Comparison of ENCODE assay signal across 14 cellular contexts in genomic region chr10:10591682-10592412, GRCh38.
DNase-seq lines count a peak whose midpoint lies in the region; ATAC-seq, FAIRE-seq and TF ChIP-seq lines count a peak whose summit lies in the region.
"Had no signal": no experiment of that assay in that cellular context is flagged by ENCODE, and none has a peak within 500 bp of the region (broad histone marks: within the 10 kb centered on the region; RNA-seq: fewer than 3 reads in every experiment).

No MANE protein-coding gene starts in this region.

- WGBS in K562 (ENCODE audit: insufficient coverage, low coverage, missing lambda C conversion rate): 0% methylated on average over 10 of the region's 10 CpGs

- no peaks in the 10 kb centered on the region for H3K4me1 ChIP-seq in K562 (replicated peaks in 1 of 2; ENCODE audit: control insufficient read depth in 2 of 2, insufficient read depth in 2 of 2, low read length in 2 of 2)
- peaks cover 12% of the 10 kb centered on the region for H3K4me1 ChIP-seq in left ventricle myocardium inferior
- no peaks in the 10 kb centered on the region for H3K4me1 ChIP-seq in Caco-2

- CTCF ChIA-PET in HEK293T (lab: Yijun Ruan, JAX): no interaction called here
- CTCF ChIA-PET in K562 (lab: Yijun Ruan, JAX; ENCODE audit: low intra/inter-chr PET ratio): no interaction called here
- CTCF ChIA-PET in Caco-2 (lab: Charles Lee): no interaction called here

- H3K36me3 Mint-ChIP-seq in Caco-2 (ENCODE audit: insufficient read depth, unreplicated experiment): no peaks in the 10 kb centered on the region
- H3K36me3 Mint-ChIP-seq: natural killer cell treated with Interleukin-12 subunit alpha and Interleukin-12 subunit beta and Interleukin-15 and Interleukin-18, amount 100 ng/mL, for 72 hours had no signal

- no peaks in the 10 kb centered on the region; the same call in 1 of the 2 replicates for H3K9me3 ChIP-seq in K562 (replicated peaks; ENCODE audit: control insufficient read depth, insufficient read depth, low read depth, low read length)
- no peaks in the 10 kb centered on the region for H3K9me3 ChIP-seq in left ventricle myocardium inferior (replicated peaks)
- no peaks in the 10 kb centered on the region for H3K9me3 ChIP-seq in Caco-2

- H3K9me3 Mint-ChIP-seq in Caco-2 (ENCODE audit: unreplicated experiment): no peaks in the 10 kb centered on the region
- H3K9me3 Mint-ChIP-seq: activated CD4-positive, alpha-beta T cell treated with anti-CD3 and anti-CD28 coated beads, Interleukin-2, amount 10 ng/mL, durations not matched to agents 7 days and 5 days; CD4-positive, alpha-beta T cell; natural killer cell treated with Interleukin-12 subunit alpha and Interleukin-12 subunit beta and Interleukin-15 and Interleukin-18, amount 100 ng/mL, for 72 hours had no signal

- H3K27ac ChIP-seq in K562 (ENCODE audit: extremely low read depth, low read depth, low read length): no peak overlapping the region
- H3K27ac ChIP-seq in left ventricle myocardium inferior (replicated peaks): peak overlapping the region; percentile 60

- POLR2A ChIA-PET in HEK293T (lab: Yijun Ruan, JAX): no interaction called here
- POLR2A ChIA-PET in K562 (lab: Yijun Ruan, JAX): no interaction called here
- POLR2A ChIA-PET in Caco-2 (lab: Charles Lee): no interaction called here

- FAIRE-seq in K562 (lab: Jason Lieb, UNC): no peak

- H3K4me3 Mint-ChIP-seq in Caco-2 (ENCODE audit: unreplicated experiment): no peak overlapping the region
- H3K4me3 Mint-ChIP-seq: activated CD4-positive, alpha-beta T cell treated with anti-CD3 and anti-CD28 coated beads, Interleukin-2, amount 10 ng/mL, durations not matched to agents 7 days and 5 days; CD4-positive, alpha-beta T cell; natural killer cell treated with Interleukin-12 subunit alpha and Interleukin-12 subunit beta and Interleukin-15 and Interleukin-18, amount 100 ng/mL, for 72 hours had no signal

- H3K4me1 Mint-ChIP-seq in Caco-2 (ENCODE audit: low read depth, unreplicated experiment): no peaks in the 10 kb centered on the region
- H3K4me1 Mint-ChIP-seq: activated CD4-positive, alpha-beta T cell treated with anti-CD3 and anti-CD28 coated beads, Interleukin-2, amount 10 ng/mL, durations not matched to agents 7 days and 5 days had no signal

- TF ChIP-seq POLR2A in K562 (conservative IDR thresholded peaks at IDR 0.05): no peak

- DNase-seq in HEK293T (ENCODE audit: extremely low spot score): peak; percentile 28
- no peak for DNase-seq in K562 (ENCODE audit: extremely low read depth in 1 of 4, low spot score in 3 of 4)
- DNase-seq in left ventricle myocardium inferior: no peak
- DNase-seq in retina: peak; percentile 7
- no peak for DNase-seq in Caco-2
- no peak for DNase-seq in NCI-H1092 (lab: John Stamatoyannopoulos, UW)
- DNase-seq: activated CD4-positive, alpha-beta T cell treated with anti-CD3 and anti-CD28 coated beads, Interleukin-2, amount 10 ng/mL, durations not matched to agents 7 days and 5 days; activated CD8-positive, alpha-beta memory T cell treated with anti-CD3 and anti-CD28 coated beads, Interleukin-2, amount 50 U/mL, for 48 hours; activated effector memory CD4-positive, alpha-beta T cell treated with anti-CD3 and anti-CD28 coated beads, Interleukin-2, amount 50 U/mL, for 16 hours; amygdala; CD4-positive, alpha-beta T cell had no signal

- no peak for ATAC-seq in K562
- no peak for ATAC-seq in HG03378 (IDR thresholded peaks at IDR 0.05; ENCODE audit: unreplicated experiment)
- ATAC-seq in GM21526 (IDR thresholded peaks at IDR 0.05; ENCODE audit: low FRiP score, unreplicated experiment): no peak
- ATAC-seq: natural killer cell treated with Interleukin-12 subunit alpha and Interleukin-12 subunit beta and Interleukin-15 and Interleukin-18, amount 100 ng/mL, for 72 hours had no signal

- no peak overlapping the region for H3K4me2 ChIP-seq in K562 (ENCODE audit: insufficient read depth, low read length)

- H3K27me3 ChIP-seq in K562 (ENCODE audit: control insufficient read depth in 2 of 2, insufficient read depth in 2 of 2, low read length in 2 of 2): no peaks in the 10 kb centered on the region
- no peaks in the 10 kb centered on the region for H3K27me3 ChIP-seq in left ventricle myocardium inferior (ENCODE audit: low read depth)
- H3K27me3 ChIP-seq in Caco-2 (replicated peaks; ENCODE audit: control insufficient read depth, insufficient read depth, low read length): no peaks in the 10 kb centered on the region

- no peak for TF ChIP-seq RAD21 in K562 (CRISPR knock-in tag; conservative IDR thresholded peaks at IDR 0.05 in 1 of 2, IDR thresholded peaks at IDR 0.05 in 1 of 2)

- H3K27me3 Mint-ChIP-seq in Caco-2 (ENCODE audit: insufficient read depth, unreplicated experiment): peaks cover 10% of the 10 kb centered on the region

- H3K27ac Mint-ChIP-seq in Caco-2 (ENCODE audit: unreplicated experiment): no peak overlapping the region
- H3K27ac Mint-ChIP-seq: activated CD4-positive, alpha-beta T cell treated with anti-CD3 and anti-CD28 coated beads, Interleukin-2, amount 10 ng/mL, durations not matched to agents 7 days and 5 days; CD4-positive, alpha-beta T cell; natural killer cell treated with Interleukin-12 subunit alpha and Interleukin-12 subunit beta and Interleukin-15 and Interleukin-18, amount 100 ng/mL, for 72 hours had no signal

- no peak overlapping the region for H3K9ac ChIP-seq in K562 (ENCODE audit: insufficient read depth in 1 of 2, low read depth in 2 of 2, low read length in 2 of 2)

- TF ChIP-seq CTCF in K562 (IDR thresholded peaks at IDR 0.05 in 2 of 3, conservative IDR thresholded peaks at IDR 0.05 in 1 of 3; ENCODE audit: insufficient read depth in 2 of 3, low read depth in 1 of 3, low read length in 3 of 3) (no peak), left ventricle myocardium inferior (IDR thresholded peaks at IDR 0.05; ENCODE audit: borderline replicate concordance) (no peak), Caco-2 (IDR thresholded peaks at IDR 0.05; ENCODE audit: insufficient read depth in 1 of 2, low read depth in 1 of 2, low read length in 1 of 2, severe bottlenecking in 1 of 2, unreplicated experiment in 1 of 2) (no peak)

- H3K4me3 ChIP-seq in K562: no peak overlapping the region
- no peak overlapping the region for H3K4me3 ChIP-seq in left ventricle myocardium inferior
- H3K4me3 ChIP-seq in Caco-2 (ENCODE audit: low read depth, low read length): no peak overlapping the region

- intact Hi-C loops in K562 (cut with micrococcal nuclease) (no loop called here), left ventricle myocardium inferior (cut with micrococcal nuclease) (no loop called here), Caco-2 (cut with micrococcal nuclease; ENCODE audit: unreplicated experiment) (no loop called here)

- no peak overlapping the region for H2AFZ ChIP-seq in K562 (ENCODE audit: low read depth, low read length)

- H3K36me3 ChIP-seq in K562 (ENCODE audit: control insufficient read depth, insufficient read depth, low read length): no peaks in the 10 kb centered on the region
- no peaks in the 10 kb centered on the region for H3K36me3 ChIP-seq in left ventricle myocardium inferior
- no peaks in the 10 kb centered on the region for H3K36me3 ChIP-seq in Caco-2 (ENCODE audit: control insufficient read depth, insufficient read depth, low read length)

- BruUV-seq in K562 (replicated peaks; lab: Mats Ljungman, UMichigan): no TSS peak
- BruUV-seq in Caco-2 (replicated peaks; lab: Mats Ljungman, UMichigan): no TSS peak

- in situ Hi-C loops in K562 (cut with MboI): no loop called here

- H3K79me2 ChIP-seq in K562 (ENCODE audit: control insufficient read depth, insufficient read depth, low read length): no peaks in the 10 kb centered on the region

- TF ChIP-seq EP300 in K562 (IDR thresholded peaks at IDR 0.05; ENCODE audit: low read length): no peak

- H4K20me1 ChIP-seq in K562 (replicated peaks; ENCODE audit: control insufficient read depth, insufficient read depth, low read length): no peaks in the 10 kb centered on the region

- no peaks in the 10 kb centered on the region for H3K9me1 ChIP-seq in K562 (ENCODE audit: control insufficient read depth, insufficient read depth, low read length)

TF ChIP-seq in HEK293T, 16 proteins besides CTCF, POLR2A, EP300 and RAD21 (continues in another document):
- TF ChIP-seq ZNF384 (IDR thresholded peaks at IDR 0.05) (no peak), SP1 (IDR thresholded peaks at IDR 0.05) (no peak), ARNT (IDR thresholded peaks at IDR 0.05) (no peak), ELF4 (IDR thresholded peaks at IDR 0.05) (no peak), LEF1 (IDR thresholded peaks at IDR 0.05; ENCODE audit: borderline replicate concordance) (no peak), FOXK2 (IDR thresholded peaks at IDR 0.05) (no peak), CTBP1 (IDR thresholded peaks at IDR 0.05; ENCODE audit: borderline replicate concordance) (no peak), PKNOX1 (IDR thresholded peaks at IDR 0.05) (no peak), SUZ12 (IDR thresholded peaks at IDR 0.05) (no peak)

TF ChIP-seq in K562, 482 proteins besides CTCF, POLR2A, EP300 and RAD21 (continues in another document):
- TF ChIP-seq MAFG (tag; conservative IDR thresholded peaks at IDR 0.05) (peak; percentile 47), MAFK (IDR thresholded peaks at IDR 0.05; ENCODE audit: low read length) (peak; percentile 48; the same call in 1 of the 2 replicates), ZBTB8A (IDR thresholded peaks at IDR 0.05; ENCODE audit: partially characterized antibody) (no peak), NFRKB (IDR thresholded peaks at IDR 0.05; ENCODE audit: low read depth) (no peak), C11orf30 (IDR thresholded peaks at IDR 0.05; ENCODE audit: low read depth) (peak; percentile 31; the same call in 1 of the 2 replicates), PTRF (tag; IDR thresholded peaks at IDR 0.05) (no peak), MYC (IDR thresholded peaks at IDR 0.05; ENCODE audit: low read depth, low read length) (no peak), MYC (CRISPR knock-in tag; IDR thresholded peaks at IDR 0.05; ENCODE audit: borderline replicate concordance, low read depth) (no peak), ZNF197 (CRISPR knock-in tag; IDR thresholded peaks at IDR 0.05; ENCODE audit: low read depth) (no peak), ZNF140 (CRISPR knock-in tag; IDR thresholded peaks at IDR 0.05) (no peak), MBD1 (CRISPR knock-in tag; IDR thresholded peaks at IDR 0.05) (no peak)

Comparison
In these comparisons a context has a peak if more than half of its experiments do, and no peak if none do; other contexts are left out.
1. DNase-seq: peak in HEK293T (single experiment) and retina (single experiment); none in K562 (0 of 4), left ventricle myocardium inferior (single experiment), Caco-2 (0 of 2) and NCI-H1092 (single experiment).